In the genomic region with DNA sequence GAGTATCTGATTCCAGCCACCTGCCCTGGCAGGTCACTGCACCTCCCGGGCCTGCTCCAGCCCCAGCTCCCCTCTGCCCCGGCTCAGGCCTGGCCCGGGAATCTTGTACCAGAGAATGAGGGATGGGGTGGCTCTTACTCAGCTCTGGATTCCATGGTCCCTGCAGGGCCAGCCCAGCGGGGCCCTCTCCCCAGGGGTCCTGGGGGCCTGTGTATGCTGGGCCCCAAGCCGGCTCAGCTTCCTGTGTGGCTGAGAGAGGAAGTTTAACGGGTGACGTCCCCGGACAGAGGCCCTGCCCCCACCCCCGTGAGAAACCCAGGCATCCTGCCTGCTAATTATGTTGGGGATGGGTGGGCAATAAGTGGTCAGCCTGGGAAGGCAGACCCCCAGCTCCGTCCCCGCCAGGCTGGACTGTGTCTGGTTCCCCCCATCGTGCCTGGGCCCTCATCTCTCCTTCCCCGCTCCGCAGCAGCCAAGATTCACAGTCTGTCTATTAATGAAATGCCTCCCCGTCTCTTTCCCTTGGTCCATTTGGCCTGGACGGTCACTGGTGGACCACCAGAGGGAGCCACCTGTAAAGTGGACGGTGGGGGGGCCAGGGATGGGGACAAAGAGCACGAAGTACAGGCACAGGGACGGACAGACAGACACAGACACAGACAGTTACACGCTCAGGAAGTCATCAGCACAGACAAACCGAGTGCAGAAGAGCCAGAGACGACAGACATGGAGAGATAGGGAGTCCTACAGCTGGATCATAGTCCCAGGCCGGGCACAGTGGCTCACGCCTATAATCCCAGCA, we compare ENCODE assay signal across 8 cellular contexts. TPM values are rescaled to one million over a fixed set of nuclear protein-coding genes. Genes with fewer than 3 reads are reported as not detected.
DNase-seq lines count a peak whose midpoint lies in the region; ATAC-seq and TF ChIP-seq lines count a peak whose summit lies in the region.

A gene with protein sequence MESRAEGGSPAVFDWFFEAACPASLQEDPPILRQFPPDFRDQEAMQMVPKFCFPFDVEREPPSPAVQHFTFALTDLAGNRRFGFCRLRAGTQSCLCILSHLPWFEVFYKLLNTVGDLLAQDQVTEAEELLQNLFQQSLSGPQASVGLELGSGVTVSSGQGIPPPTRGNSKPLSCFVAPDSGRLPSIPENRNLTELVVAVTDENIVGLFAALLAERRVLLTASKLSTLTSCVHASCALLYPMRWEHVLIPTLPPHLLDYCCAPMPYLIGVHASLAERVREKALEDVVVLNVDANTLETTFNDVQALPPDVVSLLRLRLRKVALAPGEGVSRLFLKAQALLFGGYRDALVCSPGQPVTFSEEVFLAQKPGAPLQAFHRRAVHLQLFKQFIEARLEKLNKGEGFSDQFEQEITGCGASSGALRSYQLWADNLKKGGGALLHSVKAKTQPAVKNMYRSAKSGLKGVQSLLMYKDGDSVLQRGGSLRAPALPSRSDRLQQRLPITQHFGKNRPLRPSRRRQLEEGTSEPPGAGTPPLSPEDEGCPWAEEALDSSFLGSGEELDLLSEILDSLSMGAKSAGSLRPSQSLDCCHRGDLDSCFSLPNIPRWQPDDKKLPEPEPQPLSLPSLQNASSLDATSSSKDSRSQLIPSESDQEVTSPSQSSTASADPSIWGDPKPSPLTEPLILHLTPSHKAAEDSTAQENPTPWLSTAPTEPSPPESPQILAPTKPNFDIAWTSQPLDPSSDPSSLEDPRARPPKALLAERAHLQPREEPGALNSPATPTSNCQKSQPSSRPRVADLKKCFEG (minus strand): TSS at position 247 of the 802 bp plus-strand sequence. CDS start 92 bp downstream, at position 155.

- H3K27ac ChIP-seq in CD8-positive, alpha-beta memory T cell (ENCODE audit: low read depth, low read length) = peak within 1 kb of the TSS; percentile 80
- H3K27ac ChIP-seq in Peyer's patch = peak within 1 kb of the TSS; percentile 73 to 87 (median 82)
- peak within 1 kb of the TSS in 2 of 10 donors; percentile 3 to 95 for H3K27ac ChIP-seq in heart right ventricle

- peak; percentile 17 to 40 for TF ChIP-seq POLR2A in Peyer's patch (IDR thresholded peaks at IDR 0.05)

- POLR2A ChIA-PET in CD8-positive, alpha-beta memory T cell (lab: Charles Lee) = interaction anchor here (0.5 to 1.6 kb wide), 11 partner anchors 8 to 323 kb away, joined by 3 to 14 read pairs (median 5); a partner anchor contains a TSS

- peaks cover 0 to 18% (median 0%) of the 10 kb centered on the region in 3 donors for H3K36me3 Mint-ChIP-seq in CD8-positive, alpha-beta memory T cell

- no peaks in the 10 kb centered on the region for H3K27me3 ChIP-seq in CD8-positive, alpha-beta memory T cell (ENCODE audit: insufficient read depth, low read length, poor library complexity, severe bottlenecking)
- H3K27me3 ChIP-seq in H7 (ENCODE audit: control insufficient read depth, insufficient read depth, low read length) (peaks cover 6% of the 10 kb centered on the region; the same call in 1 of the 2 replicates), Peyer's patch (no peaks in the 10 kb centered on the region), heart right ventricle (peaks cover 0 to 38% (median 26%) of the 10 kb centered on the region in 7 donors)

- TF ChIP-seq CTCF in Peyer's patch (IDR thresholded peaks at IDR 0.05) (peak; percentile 13 to 39 (median 26)), heart right ventricle (IDR thresholded peaks at IDR 0.05) (peak in 7 of 9 donors; percentile 39 to 52 (median 48))

- peak within 1 kb of the TSS; percentile 77 for H3K4me3 ChIP-seq in CD8-positive, alpha-beta memory T cell (ENCODE audit: low read length)
- no peak within 1 kb of the TSS for H3K4me3 ChIP-seq in H7 (ENCODE audit: insufficient read depth, low read depth, low read length)
- H3K4me3 ChIP-seq in Peyer's patch = peak within 1 kb of the TSS; percentile 46 to 54 (median 51)
- H3K4me3 ChIP-seq in heart right ventricle = peak within 1 kb of the TSS in 7 of 10 donors; percentile 3 to 66 (median 24)

- peaks cover 0 to 1% of the 10 kb centered on the region in 2 donors for H3K27me3 Mint-ChIP-seq in CD8-positive, alpha-beta memory T cell

- peak within 1 kb of the TSS; percentile 94 to 100 (median 98) for H3K27ac Mint-ChIP-seq in CD8-positive, alpha-beta memory T cell

- no peaks in the 10 kb centered on the region for H3K9me3 ChIP-seq in CD8-positive, alpha-beta memory T cell (ENCODE audit: low read length)
- H3K9me3 ChIP-seq in Peyer's patch (no peaks in the 10 kb centered on the region), heart right ventricle (no peaks in the 10 kb centered on the region)

- H3K4me1 Mint-ChIP-seq in CD8-positive, alpha-beta memory T cell = peaks cover 26 to 42% (median 42%) of the 10 kb centered on the region in 3 donors

- H3K9me3 Mint-ChIP-seq in CD8-positive, alpha-beta memory T cell = no peaks in the 10 kb centered on the region

- peak within 1 kb of the TSS; percentile 92 to 99 (median 98) for H3K4me3 Mint-ChIP-seq in CD8-positive, alpha-beta memory T cell

- DNase-seq in CD8-positive, alpha-beta memory T cell = peak; percentile 43 to 80 (median 60)
- DNase-seq in H7 (peak; percentile 81), Peyer's patch (peak in 2 of 3 donors; percentile 85 to 91), heart right ventricle (peak in 1 of 2 donors; percentile 31), middle frontal gyrus (ENCODE audit: extremely low spot score, low spot score) (no peak), NCI-H2171 (lab: John Stamatoyannopoulos, UW) (no peak)
- DNase-seq in activated effector memory CD4-positive, alpha-beta T cell treated with Interleukin-2 at 50 U/mL for 16 hours = peak; percentile 65
- peak; percentile 44 to 63 for DNase-seq in stimulated activated CD4-positive, alpha-beta T cell treated with anti-CD3 and anti-CD28 coated beads, Interleukin-1b, Interleukin-23, amount 100 ng/mL, for 4 hours (ENCODE audit: low read depth in 2 of 2)

- CTCF ChIA-PET in CD8-positive, alpha-beta memory T cell (lab: Charles Lee) = interaction anchor here (0.8 to 2.3 kb wide), 11 partner anchors 9 to 182 kb away, joined by 3 to 9 read pairs (median 4); a partner anchor contains a TSS

- H3K4me1 ChIP-seq in CD8-positive, alpha-beta memory T cell (ENCODE audit: insufficient read depth, low read length) = peaks cover 38% of the 10 kb centered on the region
- H3K4me1 ChIP-seq in Peyer's patch (peaks cover 0 to 10% (median 3%) of the 10 kb centered on the region in 4 donors), heart right ventricle (peaks cover 0 to 9% (median 0%) of the 10 kb centered on the region in 9 donors)

- 35 to 37% methylated on average over 24 of the region's 24 CpGs for WGBS in heart right ventricle, 2 donors

- peaks cover 3% of the 10 kb centered on the region for H3K36me3 ChIP-seq in CD8-positive, alpha-beta memory T cell (ENCODE audit: insufficient read depth, low read length)
- H3K36me3 ChIP-seq in H7 (replicated peaks; ENCODE audit: control insufficient read depth, insufficient read depth, low read length) = no peaks in the 10 kb centered on the region
- no peaks in the 10 kb centered on the region for H3K36me3 ChIP-seq in Peyer's patch
- H3K36me3 ChIP-seq in heart right ventricle = peaks cover 0 to 6% (median 0%) of the 10 kb centered on the region in 9 donors

- intact Hi-C loops in heart right ventricle (cut with DNase I) = no loop called here

- ATAC-seq in heart right ventricle = peak in 7 of 8 donors; percentile 37 to 71 (median 66)

RNA-seq across cellular contexts. Expression of the gene that starts here (rescaled TPM):
- total RNA-seq in CD8-positive, alpha-beta memory T cell = 10 to 100 TPM; 51.9 to 55.1 TPM
- 93.2 TPM for polyA plus RNA-seq in CD8-positive, alpha-beta memory T cell
- total RNA-seq in H7 (2014; rRNA removed; shearing (Covaris generic)) = 0.59 and 1.1 TPM in 2 replicates
- total RNA-seq in Peyer's patch (10 to 100 TPM in 1 of 4 donors, 1 to 10 TPM in 3; 4.5 to 25.6 (median 8.2) TPM), heart right ventricle (1 to 10 TPM in 3 of 10 donors, under 1 TPM in 7; 0.09 to 4.0 (median 0.69) TPM)
- 1 to 10 TPM in 1 of 2 donors, under 1 TPM in 1; 0.43 to 1.1 TPM for polyA plus RNA-seq in heart right ventricle

Comparison
In these comparisons a context has a peak if more than half of its experiments do, and no peak if none do; other contexts are left out.
1. RNA of the gene that starts here (polyA plus RNA-seq): 93.2 TPM in CD8-positive, alpha-beta memory T cell (single experiment); 0.43 to 1.1 TPM in heart right ventricle; every median in the first group is over 10 times any median in the second.
2. DNase-seq: peak in CD8-positive, alpha-beta memory T cell (5 of 5), H7 (single experiment), Peyer's patch (2 of 3), activated effector memory CD4-positive, alpha-beta T cell treated with Interleukin-2 at 50 U/mL for 16 hours (single experiment) and stimulated activated CD4-positive, alpha-beta T cell treated with anti-CD3 and anti-CD28 coated beads, Interleukin-1b, Interleukin-23, amount 100 ng/mL, for 4 hours (2 of 2); none in middle frontal gyrus (single experiment) and NCI-H2171 (single experiment).